In genomic region chr6:68895929-68896328, GRCh38 we compare ENCODE assay signal across 26 cellular contexts.
"Had no signal": no experiment of that assay in that cellular context is flagged by ENCODE, and none has a peak within 500 bp of the region (broad histone marks: within the 10 kb centered on the region; RNA-seq: fewer than 3 reads in every experiment).

No MANE protein-coding gene starts in this region.

- ATAC-seq: stimulated activated effector memory CD8-positive, alpha-beta T cell treated with anti-CD3 and anti-CD28 coated beads, Interleukin-12 subunit alpha, Interleukin-12 subunit beta, amount 100 ng/mL, for 72 hours; stimulated activated memory B cell treated with anti-CD40 and anti-IgM and Interleukin-4, amounts not matched to agents 10 μg/mL and 1 μg/mL and 100 μg/mL, for 72 hours; stimulated activated naive B cell treated with anti-CD40 and anti-IgM and Interleukin-4, amounts not matched to agents 10 μg/mL and 1 μg/mL and 100 μg/mL, for 72 hours; stimulated activated naive CD8-positive, alpha-beta T cell treated with anti-CD3 and anti-CD28 coated beads, Interleukin-15, amount 100 ng/mL, for 72 hours; stimulated activated naive CD8-positive, alpha-beta T cell treated with anti-CD3 and anti-CD28 coated beads, Interleukin-15, Interleukin-2, amounts not matched to agents 100 U/mL and 50 U/mL, for 24 hours; upper lobe of right lung had no signal

- H3K4me3 ChIP-seq: stomach, suprapubic skin, testis, thoracic aorta, thyroid gland, tibial artery, tibial nerve, transverse colon, upper lobe of left lung, upper lobe of right lung, uterus, vagina had no signal

- H3K9me3 ChIP-seq: stomach, suprapubic skin, testis, thoracic aorta, thyroid gland, tibial artery, transverse colon, upper lobe of left lung, upper lobe of right lung, uterus, vagina had no signal

- H3K36me3 ChIP-seq: stomach, suprapubic skin, thoracic aorta, thyroid gland, tibial artery, tibial nerve, transverse colon, upper lobe of left lung, upper lobe of right lung, uterus, vagina had no signal

- DNase-seq: stimulated activated CD4-positive, alpha-beta T cell treated with anti-CD3 and anti-CD28 coated beads, Interleukin-2, amount 100 ng/mL, for 48 hours; stimulated activated CD4-positive, alpha-beta T cell treated with anti-CD3 and anti-CD28 coated beads, Interleukin-4, amount 100 ng/mL, for 1 hour; stimulated activated CD4-positive, alpha-beta T cell treated with anti-CD3 and anti-CD28 coated beads, Interleukin-4, amount 100 ng/mL, for 24 hours; stimulated activated CD4-positive, alpha-beta T cell treated with anti-CD3 and anti-CD28 coated beads, Interleukin-4, amount 100 ng/mL, for 4 hours; stimulated activated CD8-positive, alpha-beta memory T cell treated with anti-CD3 and anti-CD28 coated beads, Interleukin-4, amount 100 ng/mL, for 48 hours; stimulated activated naive B cell treated with anti-CD40 and anti-IgM and Interleukin-4, amounts not matched to agents 10 μg/mL and 1 μg/mL and 100 μg/mL, for 72 hours; stimulated activated naive CD4-positive, alpha-beta T cell; stimulated activated naive CD4-positive, alpha-beta T cell treated with Interleukin-2 at 50 U/mL for 16 hours; stimulated activated naive CD8-positive, alpha-beta T cell treated with anti-CD3 and anti-CD28 coated beads, Interleukin-15, amount 100 ng/mL, for 72 hours; stimulated activated naive CD8-positive, alpha-beta T cell treated with anti-CD3 and anti-CD28 coated beads, Interleukin-15, Interleukin-2, amounts not matched to agents 100 U/mL and 50 U/mL, for 24 hours; stomach; substantia nigra; testis; thyroid gland; tibial artery; transverse colon; trophoblast cell; upper lobe of left lung; upper lobe of right lung; uterus had no signal

- H3K27me3 ChIP-seq: stomach, suprapubic skin, testis, thyroid gland, tibial artery, tibial nerve, transverse colon, upper lobe of left lung, upper lobe of right lung, uterus, vagina had no signal

- H3K27ac ChIP-seq: stomach, suprapubic skin, testis, thoracic aorta, thyroid gland, tibial artery, tibial nerve, transverse colon, upper lobe of left lung, upper lobe of right lung, uterus, vagina had no signal

- H3K4me1 ChIP-seq: stomach, suprapubic skin, testis, thyroid gland, tibial artery, tibial nerve, transverse colon, upper lobe of left lung, upper lobe of right lung, uterus, vagina had no signal
